ENCODE assay signal across 23 cellular contexts in the genomic region with DNA sequence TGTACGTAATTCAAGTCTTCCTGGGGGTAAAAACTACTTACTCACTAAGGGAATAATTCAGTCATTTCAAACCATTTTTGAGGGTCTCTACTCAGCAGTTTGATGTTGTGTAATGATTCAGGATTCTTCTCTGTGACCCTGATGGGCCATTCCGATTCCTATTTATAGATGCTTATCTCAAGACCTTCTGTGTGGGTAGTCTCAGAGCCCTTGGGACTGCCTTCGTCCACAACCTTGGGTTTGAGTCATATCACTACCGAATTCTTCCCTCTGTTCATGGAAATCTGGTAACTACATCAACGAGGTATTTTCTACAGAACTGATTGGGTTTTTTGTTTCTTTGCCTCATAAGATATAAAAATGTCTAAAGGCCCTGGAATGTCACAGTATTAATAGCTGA. TPM values are rescaled to one million over a fixed set of nuclear protein-coding genes. Genes with fewer than 3 reads are reported as not detected.
DNase-seq lines count a peak whose midpoint lies in the region; ATAC-seq, FAIRE-seq and TF ChIP-seq lines count a peak whose summit lies in the region.
"Had no signal": no experiment of that assay in that cellular context is flagged by ENCODE, and none has a peak within 500 bp of the region (broad histone marks: within the 10 kb centered on the region; RNA-seq: fewer than 3 reads in every experiment).

No MANE protein-coding gene starts in this region.

- no peak for TF ChIP-seq POLR2A in GM12892 (IDR thresholded peaks at IDR 0.05; ENCODE audit: low read depth, low read length)

- no peak overlapping the region for H3K27ac Mint-ChIP-seq in stimulated activated memory B cell treated with anti-CD40 and anti-IgM and Interleukin-4, amounts not matched to agents 10 μg/mL and 1 μg/mL and 100 μg/mL, for 72 hours
- H3K27ac Mint-ChIP-seq: CD4-positive, CD25-positive, alpha-beta regulatory T cell; CD8-positive, alpha-beta memory T cell; H9 had no signal

- ATAC-seq in stimulated activated memory B cell treated with anti-CD40 and anti-IgM and Interleukin-4, amounts not matched to agents 10 μg/mL and 1 μg/mL and 100 μg/mL, for 72 hours = peak; percentile 80
- ATAC-seq in GM21390 (IDR thresholded peaks at IDR 0.05; ENCODE audit: unreplicated experiment) = no peak

- peak; percentile 64 for FAIRE-seq in GM12892 (lab: Jason Lieb, UNC)
- FAIRE-seq: A204.1, GM12891, H1, HTR-8/SVneo had no signal

- H3K4me1 Mint-ChIP-seq in stimulated activated memory B cell treated with anti-CD40 and anti-IgM and Interleukin-4, amounts not matched to agents 10 μg/mL and 1 μg/mL and 100 μg/mL, for 72 hours = peaks cover 30% of the 10 kb centered on the region

- TF ChIP-seq CTCF in GM13977 (IDR thresholded peaks at IDR 0.05; ENCODE audit: extremely low read depth, insufficient read depth, missing control alignments) = no peak

- in situ Hi-C loops in GM13977 (cut with MboI; ENCODE audit: low pct_unique_long_range_greater_than_20kb, low sequenced_read_pairs, unreplicated experiment) = no loop called here

- intact Hi-C loops in posterior cingulate gyrus (cut with DNase I) = no loop called here

- no peaks in the 10 kb centered on the region for H3K36me3 Mint-ChIP-seq in stimulated activated memory B cell treated with anti-CD40 and anti-IgM and Interleukin-4, amounts not matched to agents 10 μg/mL and 1 μg/mL and 100 μg/mL, for 72 hours
- H3K36me3 Mint-ChIP-seq: CD4-positive, CD25-positive, alpha-beta regulatory T cell had no signal

- H3K27me3 Mint-ChIP-seq in stimulated activated memory B cell treated with anti-CD40 and anti-IgM and Interleukin-4, amounts not matched to agents 10 μg/mL and 1 μg/mL and 100 μg/mL, for 72 hours = peaks cover 23% of the 10 kb centered on the region

- H3K4me3 Mint-ChIP-seq in stimulated activated memory B cell treated with anti-CD40 and anti-IgM and Interleukin-4, amounts not matched to agents 10 μg/mL and 1 μg/mL and 100 μg/mL, for 72 hours = no peak overlapping the region
- H3K4me3 Mint-ChIP-seq: CD4-positive, CD25-positive, alpha-beta regulatory T cell; CD8-positive, alpha-beta memory T cell; H9 had no signal

- DNase-seq in GM12892 (ENCODE audit: insufficient read length) (no peak), GM13977 (ENCODE audit: low spot score) (peak; percentile 24), left kidney (ENCODE audit: low read depth, low spot score) (peak; percentile 8), posterior cingulate gyrus (no peak), UCSD-AML1 (lab: John Stamatoyannopoulos, UW; ENCODE audit: unreplicated experiment) (no peak)
- DNase-seq: ACHN; BE2C; C1 segment of cervical spinal cord; CD4-positive, CD25-positive, alpha-beta regulatory T cell; CD8-positive, alpha-beta memory T cell; COR-L47; DMS 273 treated with DMSO at 0.1 percent for 48 hours; DMS53; DND-41; EL; H9; IMR-90 had no signal

- H3K9me3 Mint-ChIP-seq in stimulated activated memory B cell treated with anti-CD40 and anti-IgM and Interleukin-4, amounts not matched to agents 10 μg/mL and 1 μg/mL and 100 μg/mL, for 72 hours = no peaks in the 10 kb centered on the region
- H3K9me3 Mint-ChIP-seq: CD4-positive, CD25-positive, alpha-beta regulatory T cell; CD8-positive, alpha-beta memory T cell had no signal

RNA-seq across cellular contexts. Expression of a gene that starts 14.3 kb away (rescaled TPM):
- 17.7 TPM for polyA plus RNA-seq in GM12892 (2012; ENCODE audit: missing spikeins)

RNA-seq across cellular contexts. Expression of a gene that starts 42.5 kb away (rescaled TPM):
- polyA plus RNA-seq in GM12892 (2012; ENCODE audit: missing spikeins) = 0.08 TPM

Comparison
In these comparisons a context has a peak if more than half of its experiments do, and no peak if none do; other contexts are left out.
1. DNase-seq: peak in GM13977 (single experiment) and left kidney (single experiment); none in GM12892 (single experiment), posterior cingulate gyrus (0 of 10) and UCSD-AML1 (single experiment).